In genomic region chr18:63336366-63337099, GRCh38 we compare ENCODE assay signal across 12 cellular contexts. TPM values are rescaled to one million over a fixed set of nuclear protein-coding genes. Genes with fewer than 3 reads are reported as not detected.
A peak's percentile ranks its signal among the peaks of the same experiment; 100 is the strongest.
DNase-seq lines count a peak whose midpoint lies in the region; ATAC-seq, FAIRE-seq and TF ChIP-seq lines count a peak whose summit lies in the region.
"Had no signal": no experiment of that assay in that cellular context is flagged by ENCODE, and none has a peak within 500 bp of the region (broad histone marks: within the 10 kb centered on the region; RNA-seq: fewer than 3 reads in every experiment).

No MANE protein-coding gene starts in this region.

- H3K4me2 ChIP-seq in keratinocyte (ENCODE audit: control insufficient read depth, extremely low read depth, insufficient read depth, low read depth, low read length), result peak overlapping the region; percentile 62
- H3K4me2 ChIP-seq: BLaER1, KMS-11 had no signal

- H3K9me3 ChIP-seq in keratinocyte (ENCODE audit: control insufficient read depth, low read depth, low read length), result no peaks in the 10 kb centered on the region
- H3K9me3 ChIP-seq: BLaER1 had no signal

- H3K36me3 Mint-ChIP-seq in activated naive CD4-positive, alpha-beta T cell treated with anti-CD3 and anti-CD28 coated beads, Interleukin-2, amount 50 U/mL, for 72 hours, result peaks cover 11 to 50% of the 10 kb centered on the region in 2 donors

- no peak overlapping the region for H3K4me3 ChIP-seq in astrocyte of the spinal cord (ENCODE audit: low read depth, low read length)
- H3K4me3 ChIP-seq in keratinocyte (ENCODE audit: control insufficient read depth in 2 of 3, extremely low read depth in 1 of 3, insufficient read depth in 2 of 3, low read depth in 1 of 3, low read length in 3 of 3), result no peak overlapping the region
- no peak overlapping the region for H3K4me3 ChIP-seq in lower leg skin (ENCODE audit: low read depth, poor library complexity, severe bottlenecking)
- H3K4me3 ChIP-seq: BLaER1 had no signal

- no peaks in the 10 kb centered on the region for H4K20me1 ChIP-seq in keratinocyte (ENCODE audit: control insufficient read depth, extremely low read depth, insufficient read depth, low read length)
- H4K20me1 ChIP-seq: BLaER1 had no signal

- peak overlapping the region; percentile 9 for H3K9ac ChIP-seq in keratinocyte (ENCODE audit: control insufficient read depth, extremely low read depth, insufficient read depth, low read length)
- H3K9ac ChIP-seq: BLaER1, KMS-11 had no signal

- no peak for TF ChIP-seq CTCF in astrocyte of the spinal cord (IDR thresholded peaks at IDR 0.05; ENCODE audit: low read depth, low read length)
- TF ChIP-seq CTCF in keratinocyte (optimal IDR thresholded peaks at IDR 0.05 in 1 of 3, IDR thresholded peaks at IDR 0.05 in 1 of 3, conservative IDR thresholded peaks at IDR 0.05 in 1 of 3; ENCODE audit: extremely low read depth in 1 of 3, insufficient read depth in 2 of 3, low read length in 3 of 3), result no peak
- no peak for TF ChIP-seq CTCF in lower leg skin (IDR thresholded peaks at IDR 0.05)

- no peak overlapping the region for H2AFZ ChIP-seq in keratinocyte (ENCODE audit: control insufficient read depth, low read length)

- H3K9me1 ChIP-seq in keratinocyte (ENCODE audit: control insufficient read depth, extremely low read depth, insufficient read depth, low read length), result no peaks in the 10 kb centered on the region

- in situ Hi-C loops in astrocyte of the spinal cord (cut with HindIII; ENCODE audit: low sequenced_read_pairs), result no loop called here

- H3K36me3 ChIP-seq in keratinocyte (ENCODE audit: control insufficient read depth in 2 of 2, extremely low read depth in 1 of 2, insufficient read depth in 2 of 2, low read length in 2 of 2), result peaks cover 32% of the 10 kb centered on the region in 2 experiments

- ATAC-seq in activated naive CD4-positive, alpha-beta T cell treated with anti-CD3 and anti-CD28 coated beads, Interleukin-2, amount 50 U/mL, for 72 hours, result peak; percentile 29 to 58
- no peak for ATAC-seq in HG02798 (IDR thresholded peaks at IDR 0.05; ENCODE audit: poor library complexity, unreplicated experiment)

- 25 to 29% methylated on average over 8 of the region's 8 CpGs for WGBS in lower leg skin, 2 donors

- no peak for TF ChIP-seq POLR2A in lower leg skin (IDR thresholded peaks at IDR 0.05)

- no peaks in the 10 kb centered on the region for H3K9me3 Mint-ChIP-seq in activated naive CD4-positive, alpha-beta T cell treated with anti-CD3 and anti-CD28 coated beads, Interleukin-2, amount 50 U/mL, for 72 hours
- H3K9me3 Mint-ChIP-seq: activated CD4-positive, alpha-beta memory T cell treated with anti-CD3 and anti-CD28 coated beads, Interleukin-2, amount 10 ng/mL, durations not matched to agents 7 days and 5 days; dendritic cell treated with granulocyte-macrophage colony-stimulating factor and Interleukin-4, amounts not matched to agents 40 ng/mL and 50 ng/mL, for 4 days had no signal

- H3K27me3 ChIP-seq in keratinocyte (ENCODE audit: control insufficient read depth, extremely low read depth, insufficient read depth, low read length), result no peaks in the 10 kb centered on the region
- H3K27me3 ChIP-seq: BLaER1 had no signal

- dilution Hi-C loops in keratinocyte (cut with MboI; ENCODE audit: extremely low pct_ligation_motif_present, low sequenced_read_pairs), result no loop called here

- peak overlapping the region in 1 of 2 donors; percentile 68 for H3K27ac Mint-ChIP-seq in activated naive CD4-positive, alpha-beta T cell treated with anti-CD3 and anti-CD28 coated beads, Interleukin-2, amount 50 U/mL, for 72 hours
- H3K27ac Mint-ChIP-seq: activated CD4-positive, alpha-beta memory T cell treated with anti-CD3 and anti-CD28 coated beads, Interleukin-2, amount 10 ng/mL, durations not matched to agents 7 days and 5 days; dendritic cell treated with granulocyte-macrophage colony-stimulating factor and Interleukin-4, amounts not matched to agents 40 ng/mL and 50 ng/mL, for 4 days had no signal

- peak overlapping the region; percentile 72 for H3K27ac ChIP-seq in keratinocyte (ENCODE audit: control insufficient read depth, insufficient read depth, low read length)
- H3K27ac ChIP-seq: BLaER1, KMS-11 had no signal

- H3K79me2 ChIP-seq in keratinocyte (ENCODE audit: control insufficient read depth, insufficient read depth, low read length), result peaks cover 3% of the 10 kb centered on the region

- peak; percentile 91 for FAIRE-seq in keratinocyte (lab: Jason Lieb, UNC)
- no peak for FAIRE-seq in urothelium cell line (lab: Jason Lieb, UNC)

- intact Hi-C loops in lower leg skin (cut with DNase I; ENCODE audit: low total_unique reads), result no loop called here

- peaks cover 13% of the 10 kb centered on the region for H3K4me1 ChIP-seq in keratinocyte (ENCODE audit: control insufficient read depth, extremely low read depth, insufficient read depth, low read length)
- H3K4me1 ChIP-seq: BLaER1 had no signal

- DNase-seq in activated naive CD4-positive, alpha-beta T cell treated with anti-CD3 and anti-CD28 coated beads, Interleukin-2, amount 50 U/mL, for 72 hours (ENCODE audit: low spot score in 2 of 2), result no peak
- DNase-seq in activated naive CD4-positive, alpha-beta T cell treated with Interleukin-2 at 50 U/mL for 16 hours, result no peak
- DNase-seq in astrocyte of the spinal cord (ENCODE audit: low read depth, low spot score), result peak; percentile 89
- DNase-seq in keratinocyte (ENCODE audit: low read depth, low spot score), result peak; percentile 54
- DNase-seq in urothelium cell line (ENCODE audit: low spot score), result peak; percentile 26
- no peak for DNase-seq in stimulated activated CD4-positive, alpha-beta T cell treated with anti-CD3 and anti-CD28 coated beads, Interleukin-2, amount 100 ng/mL, for 24 hours
- DNase-seq in lower leg skin (ENCODE audit: low spot score in 2 of 2), result no peak
- DNase-seq: activated CD4-positive, alpha-beta memory T cell treated with anti-CD3 and anti-CD28 coated beads, Interleukin-2, amount 10 ng/mL, durations not matched to agents 7 days and 5 days had no signal

RNA-seq across cellular contexts. Expression of gene BCL2, which starts 17.0 kb away (rescaled TPM):
- total RNA-seq in activated naive CD4-positive, alpha-beta T cell treated with anti-CD3 and anti-CD28 coated beads, Interleukin-2, amount 50 U/mL, for 72 hours, result 10 to 100 TPM; 56.5 to 83.5 TPM
- polyA plus RNA-seq in keratinocyte, result 0.09 to 0.36 TPM (median 0.30 TPM) in 3 replicates
- 0.31 TPM for polyA plus RNA-seq in keratinocyte (2011; ENCODE audit: low read depth)
- polyA plus RNA-seq in keratinocyte (2011; cell fraction: cytosol; rRNA removed), result 0.11 and 0.13 TPM in 2 replicates
- 0.23 and 0.43 TPM in 2 replicates for polyA plus RNA-seq in keratinocyte (2011; cell fraction: nucleus; rRNA removed)
- polyA plus RNA-seq in keratinocyte (2012; ENCODE audit: low replicate concordance), result 0.30 and 0.39 TPM in 2 replicates
- polyA minus RNA-seq in keratinocyte, result 0.23 to 0.36 TPM (median 0.32 TPM) in 3 replicates
- 0.38 TPM for polyA minus RNA-seq in keratinocyte (2011; cell fraction: cytosol; rRNA and poly(A)+ RNA removed)
- polyA minus RNA-seq in keratinocyte (2011; cell fraction: nucleus; rRNA and poly(A)+ RNA removed), result 0.53 and 0.54 TPM in 2 replicates
- total RNA-seq in lower leg skin, result 10 to 100 TPM; 12.8 to 21.7 (median 18.2) TPM

RNA-seq across cellular contexts. Expression of gene KDSR, which starts 30.5 kb away (rescaled TPM):
- total RNA-seq in activated naive CD4-positive, alpha-beta T cell treated with anti-CD3 and anti-CD28 coated beads, Interleukin-2, amount 50 U/mL, for 72 hours, result 10 to 100 TPM; 69.1 to 90.1 TPM
- 58.3 to 86.4 TPM (median 68.6 TPM) in 3 replicates for polyA plus RNA-seq in keratinocyte
- 113 TPM for polyA plus RNA-seq in keratinocyte (2011; ENCODE audit: low read depth)
- 58.8 and 75.5 TPM in 2 replicates for polyA plus RNA-seq in keratinocyte (2011; cell fraction: cytosol; rRNA removed)
- 78.1 and 96.1 TPM in 2 replicates for polyA plus RNA-seq in keratinocyte (2011; cell fraction: nucleus; rRNA removed)
- 74.3 and 90.7 TPM in 2 replicates for polyA plus RNA-seq in keratinocyte (2012; ENCODE audit: low replicate concordance)
- 51.8 to 112 TPM (median 65.3 TPM) in 3 replicates for polyA minus RNA-seq in keratinocyte
- 69.1 TPM for polyA minus RNA-seq in keratinocyte (2011; cell fraction: cytosol; rRNA and poly(A)+ RNA removed)
- polyA minus RNA-seq in keratinocyte (2011; cell fraction: nucleus; rRNA and poly(A)+ RNA removed), result 45.9 and 80.5 TPM in 2 replicates
- total RNA-seq in lower leg skin, result 100 to 1,000 TPM in 2 of 4 donors, 10 to 100 TPM in 2; 91.7 to 121 (median 99.3) TPM

Comparison
In these comparisons a context has a peak if more than half of its experiments do, and no peak if none do; other contexts are left out.
1. DNase-seq: peak in astrocyte of the spinal cord (single experiment), keratinocyte (single experiment) and urothelium cell line (single experiment); none in activated naive CD4-positive, alpha-beta T cell treated with anti-CD3 and anti-CD28 coated beads, Interleukin-2, amount 50 U/mL, for 72 hours (0 of 2), activated naive CD4-positive, alpha-beta T cell treated with Interleukin-2 at 50 U/mL for 16 hours (single experiment), stimulated activated CD4-positive, alpha-beta T cell treated with anti-CD3 and anti-CD28 coated beads, Interleukin-2, amount 100 ng/mL, for 24 hours (0 of 2) and lower leg skin (0 of 2).